In the genomic region with DNA sequence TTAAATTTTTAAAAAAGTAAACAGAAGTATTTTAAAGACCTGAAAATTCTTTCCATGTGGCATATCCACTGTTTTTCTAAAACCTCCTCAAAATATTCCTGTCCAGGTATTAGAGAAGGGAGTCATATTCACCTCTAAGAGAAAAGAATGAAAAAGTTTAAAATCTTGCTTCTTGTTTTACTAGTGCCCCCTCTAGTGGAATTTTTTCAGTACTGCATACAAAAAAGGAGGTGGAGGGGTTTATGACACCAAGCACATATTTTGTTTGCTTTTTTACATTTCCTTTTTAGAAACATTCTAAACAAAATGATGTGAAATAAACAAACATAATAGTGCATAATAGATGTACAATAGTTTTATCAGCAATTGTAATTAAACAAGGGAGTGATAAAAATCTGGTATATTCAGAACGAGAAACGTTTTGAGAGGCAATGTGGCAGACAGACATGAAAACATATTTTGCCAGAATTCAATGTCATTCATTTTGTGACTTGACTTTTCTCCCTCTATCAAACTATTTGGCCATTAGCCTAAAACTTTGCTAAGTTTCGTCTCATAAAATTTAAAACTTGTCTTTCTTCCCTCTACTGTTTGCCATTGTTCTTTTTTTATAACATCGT, we compare ENCODE assay signal across 8 cellular contexts.
A peak's percentile ranks its signal among the peaks of the same experiment; 100 is the strongest.
DNase-seq lines count a peak whose midpoint lies in the region; ATAC-seq and TF ChIP-seq lines count a peak whose summit lies in the region.

No MANE protein-coding gene starts in this region.

- no peak overlapping the region for H3K4me2 ChIP-seq in DOHH2 (ENCODE audit: low read length)

- no peak overlapping the region for H3K27ac ChIP-seq in DOHH2 (ENCODE audit: low read depth, low read length)

- no peaks in the 10 kb centered on the region for H3K36me3 ChIP-seq in DOHH2 (ENCODE audit: control insufficient read depth, low read length)

- H3K79me2 ChIP-seq in DOHH2 (ENCODE audit: control insufficient read depth, low read length), result no peaks in the 10 kb centered on the region

- no peaks in the 10 kb centered on the region for H3K4me1 ChIP-seq in DOHH2 (ENCODE audit: control insufficient read depth, low read length)

- peaks cover 2% of the 10 kb centered on the region; the same call in 1 of the 2 replicates for H3K27me3 ChIP-seq in DOHH2 (ENCODE audit: control insufficient read depth, low read length)

- no peak for ATAC-seq in GM21723 (IDR thresholded peaks at IDR 0.05; ENCODE audit: unreplicated experiment)
- no peak for ATAC-seq in HG02970 (IDR thresholded peaks at IDR 0.05; ENCODE audit: low FRiP score, unreplicated experiment)

- peak; percentile 2 for DNase-seq in HPDE6-E6E7 (ENCODE audit: extremely low spot score)
- DNase-seq in SHP77 treated with DMSO at 0.1 percent for 48 hours (lab: John Stamatoyannopoulos, UW), result peak; percentile 23
- DNase-seq in foreskin fibroblast, result peak; percentile 2 to 27
- peak; percentile 76 for DNase-seq in superior temporal gyrus (ENCODE audit: extremely low spot score)
- DNase-seq in stimulated activated naive CD4-positive, alpha-beta T cell treated with Interleukin-2 at 50 U/mL for 16 hours (lab: John Stamatoyannopoulos, UW), result no peak

- no peaks in the 10 kb centered on the region for H3F3A ChIP-seq in DOHH2 (ENCODE audit: control insufficient read depth, insufficient read depth)

- no peaks in the 10 kb centered on the region for H3K9me3 ChIP-seq in DOHH2 (ENCODE audit: control insufficient read depth, insufficient read depth, low read length)

- no peaks in the 10 kb centered on the region for H4K20me1 ChIP-seq in DOHH2 (ENCODE audit: control insufficient read depth, insufficient read depth, low read depth, low read length)

- H3K4me3 ChIP-seq in DOHH2 (ENCODE audit: low read length), result no peak overlapping the region
- H3K4me3 ChIP-seq in foreskin fibroblast (ENCODE audit: low read depth in 1 of 2, low read length in 2 of 2), result no peak overlapping the region

- no peaks in the 10 kb centered on the region for H3K9me2 ChIP-seq in DOHH2 (replicated peaks; ENCODE audit: control insufficient read depth, low read length)

- TF ChIP-seq CTCF in DOHH2 (IDR thresholded peaks at IDR 0.05; ENCODE audit: low read depth, low read length, poor library complexity, severe bottlenecking) (peak; percentile 73), foreskin fibroblast (IDR thresholded peaks at IDR 0.05; ENCODE audit: low read depth, low read length) (peak; percentile 63)
